Comparison of ENCODE assay signal across 17 cellular contexts in the genomic region with DNA sequence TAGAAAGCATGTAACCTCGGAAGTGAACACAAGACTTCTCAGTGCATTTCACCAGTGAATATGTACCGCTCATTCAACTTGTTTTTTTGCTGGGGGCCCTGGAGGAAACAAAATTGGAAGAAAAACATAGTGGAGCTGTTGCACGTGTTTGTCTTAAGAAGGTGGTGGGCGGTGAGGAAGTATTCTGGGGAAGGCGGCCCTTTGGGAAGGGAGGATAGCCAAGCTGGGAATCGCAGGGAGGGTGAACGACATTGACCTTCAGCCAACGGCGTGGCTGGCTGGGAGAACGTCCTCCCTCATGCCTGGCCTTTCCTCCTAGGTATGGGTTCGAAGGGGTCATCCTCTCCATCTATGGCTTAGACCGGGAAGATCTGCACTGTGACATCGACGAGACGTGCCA. TPM values are rescaled to one million over a fixed set of nuclear protein-coding genes. Genes with fewer than 3 reads are reported as not detected.
A peak's percentile ranks its signal among the peaks of the same experiment; 100 is the strongest.
DNase-seq lines count a peak whose midpoint lies in the region; ATAC-seq and TF ChIP-seq lines count a peak whose summit lies in the region.
"Had no signal": no experiment of that assay in that cellular context is flagged by ENCODE, and none has a peak within 500 bp of the region (broad histone marks: within the 10 kb centered on the region; RNA-seq: fewer than 3 reads in every experiment).

No MANE protein-coding gene starts in this region.

- no peaks in the 10 kb centered on the region for H3K27me3 ChIP-seq in prostate gland (replicated peaks; ENCODE audit: insufficient read depth)
- H3K27me3 ChIP-seq: BE2C had no signal

- no peak overlapping the region for H3K4me3 ChIP-seq in prostate gland
- H3K4me3 ChIP-seq: GM23248, HAP-1 had no signal

- DNase-seq in T-helper 17 cell (no peak), endothelial cell (ENCODE audit: low spot score) (no peak), nephron progenitor cell (no peak), KG1 (lab: John Stamatoyannopoulos, UW) (no peak), prostate gland (ENCODE audit: low spot score) (no peak)
- DNase-seq in stimulated activated naive CD8-positive, alpha-beta T cell treated with anti-CD3 and anti-CD28 coated beads, Interleukin-15, Interleukin-2, amounts not matched to agents 100 U/mL and 50 U/mL, for 24 hours, result no peak
- DNase-seq: ACHN; BE2C; C1 segment of cervical spinal cord; CD4-positive, alpha-beta T cell; DMS153; DMS79; GDM1; GM23248 had no signal

- peaks cover 2% of the 10 kb centered on the region for H3K4me1 Mint-ChIP-seq in T-helper 17 cell
- peaks cover 24% of the 10 kb centered on the region for H3K4me1 Mint-ChIP-seq in endothelial cell (ENCODE audit: unreplicated experiment)
- H3K4me1 Mint-ChIP-seq in nephron progenitor cell, result peaks cover 37% of the 10 kb centered on the region

- no peaks in the 10 kb centered on the region for H3K36me3 ChIP-seq in prostate gland
- H3K36me3 ChIP-seq: HAP-1 had no signal

- TF ChIP-seq CTCF in endothelial cell (IDR thresholded peaks at IDR 0.05; ENCODE audit: unreplicated experiment) (no peak), nephron progenitor cell (IDR thresholded peaks at IDR 0.05) (no peak), prostate gland (IDR thresholded peaks at IDR 0.05) (no peak)

- ATAC-seq in T-helper 17 cell, result no peak
- ATAC-seq in stimulated activated naive CD8-positive, alpha-beta T cell treated with anti-CD3 and anti-CD28 coated beads, Interleukin-15, Interleukin-2, amounts not matched to agents 100 U/mL and 50 U/mL, for 24 hours, result no peak

- no peak for TF ChIP-seq POLR2A in prostate gland (IDR thresholded peaks at IDR 0.05)

- H3K4me3 Mint-ChIP-seq in T-helper 17 cell, result no peak overlapping the region
- peak overlapping the region; percentile 30 for H3K4me3 Mint-ChIP-seq in endothelial cell (ENCODE audit: unreplicated experiment)
- no peak overlapping the region for H3K4me3 Mint-ChIP-seq in nephron progenitor cell
- H3K4me3 Mint-ChIP-seq: CD4-positive, alpha-beta T cell had no signal

- H3K27me3 Mint-ChIP-seq in T-helper 17 cell (no peaks in the 10 kb centered on the region), endothelial cell (ENCODE audit: unreplicated experiment) (peaks cover 10% of the 10 kb centered on the region), nephron progenitor cell (ENCODE audit: low read depth, poor library complexity) (no peaks in the 10 kb centered on the region)
- H3K27me3 Mint-ChIP-seq: CD4-positive, alpha-beta T cell had no signal

- H3K27ac ChIP-seq in prostate gland, result no peak overlapping the region
- H3K27ac ChIP-seq: GM23248 had no signal

- H3K9me3 Mint-ChIP-seq in endothelial cell (ENCODE audit: unreplicated experiment) (no peaks in the 10 kb centered on the region), nephron progenitor cell (no peaks in the 10 kb centered on the region)
- H3K9me3 Mint-ChIP-seq: CD4-positive, alpha-beta T cell had no signal

- peaks cover 2% of the 10 kb centered on the region for H3K36me3 Mint-ChIP-seq in T-helper 17 cell (ENCODE audit: low read depth)
- H3K36me3 Mint-ChIP-seq in endothelial cell (ENCODE audit: low read depth, unreplicated experiment), result peaks cover 29% of the 10 kb centered on the region
- H3K36me3 Mint-ChIP-seq in nephron progenitor cell (ENCODE audit: low read depth), result no peaks in the 10 kb centered on the region

- intact Hi-C loops in prostate gland (cut with DNase I), result no loop called here

- 75% methylated on average over 15 of the region's 15 CpGs for WGBS in prostate gland

- H3K27ac Mint-ChIP-seq in T-helper 17 cell (peak overlapping the region; percentile 51), endothelial cell (ENCODE audit: unreplicated experiment) (no peak overlapping the region), nephron progenitor cell (peak overlapping the region; percentile 30)
- H3K27ac Mint-ChIP-seq: CD4-positive, alpha-beta T cell had no signal

- no peaks in the 10 kb centered on the region for H3K4me1 ChIP-seq in prostate gland (replicated peaks)
- H3K4me1 ChIP-seq: BE2C, HAP-1 had no signal

- H3K9me3 ChIP-seq in T-helper 17 cell (ENCODE audit: control insufficient read depth, low read length, poor library complexity, severe bottlenecking), result no peaks in the 10 kb centered on the region
- no peaks in the 10 kb centered on the region for H3K9me3 ChIP-seq in prostate gland
- H3K9me3 ChIP-seq: BE2C, HAP-1 had no signal

RNA-seq across cellular contexts. Expression of gene TFF3, which starts 19.4 kb away (rescaled TPM):
- total RNA-seq in T-helper 17 cell, result not detected
- total RNA-seq in endothelial cell (ENCODE audit: unreplicated experiment), result not detected
- total RNA-seq in prostate gland, result 10 to 100 TPM; 30.6 to 49.8 TPM
- total RNA-seq: CD4-positive, alpha-beta T cell; GM23248; H4 had no signal

RNA-seq across cellular contexts. Expression of gene TFF2, which starts 54.9 kb away (rescaled TPM):
- not detected for total RNA-seq in T-helper 17 cell
- total RNA-seq in endothelial cell (ENCODE audit: unreplicated experiment), result not detected
- not detected for total RNA-seq in prostate gland
- total RNA-seq: CD4-positive, alpha-beta T cell; Daoy; GM23248; H4 had no signal

Comparison
In these comparisons a context has a peak if more than half of its experiments do, and no peak if none do; other contexts are left out.
1. RNA of gene TFF3, which starts 19.4 kb away (total RNA-seq): 30.6 to 49.8 TPM in prostate gland; not detected in T-helper 17 cell and not detected in endothelial cell (single experiment); every median in the first group is over 10 times any median in the second.